Comparison of ENCODE assay signal across 23 cellular contexts in the genomic region with DNA sequence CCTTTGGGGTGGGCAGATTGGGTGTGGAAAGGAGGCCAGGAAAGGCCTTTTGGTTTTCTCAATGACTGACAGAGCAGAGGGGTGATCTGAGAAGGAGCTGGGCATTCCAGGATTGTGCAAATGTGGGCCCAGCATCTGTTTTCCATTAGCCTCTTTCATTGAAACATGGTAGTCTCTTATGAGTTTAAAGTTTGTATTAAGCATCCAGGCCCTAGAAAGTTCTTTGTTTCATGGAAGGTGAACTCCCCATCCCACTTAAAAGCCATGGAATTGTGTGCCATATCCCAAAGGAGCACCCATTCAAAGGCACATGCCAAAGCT.
"Had no signal": no experiment of that assay in that cellular context is flagged by ENCODE, and none has a peak within 500 bp of the region (broad histone marks: within the 10 kb centered on the region; RNA-seq: fewer than 3 reads in every experiment).

No MANE protein-coding gene starts in this region.

- H3K36me3 ChIP-seq: ascending aorta, esophagus muscularis mucosa, left lung, spleen, thoracic aorta, upper lobe of right lung had no signal

- H3K4me3 Mint-ChIP-seq: memory B cell; naive B cell; stimulated activated memory B cell treated with anti-CD40 and anti-IgM and Interleukin-4, amounts not matched to agents 10 μg/mL and 1 μg/mL and 100 μg/mL, for 72 hours; T-helper 1 cell treated with Interleukin-12 subunit alpha and Interleukin-12 subunit beta and Interleukin-4 antibody, amounts not matched to agents 30 μg/mL and 1 μg/mL, for 36 hours had no signal

- ATAC-seq: activated CD4-positive, CD25-positive, alpha-beta regulatory T cell treated with anti-CD3 and anti-CD28 coated beads, Interleukin-2, amount 50 U/mL, for 24 hours; left lung; mucosa of descending colon; stimulated activated memory B cell treated with anti-CD40 and anti-IgM and Interleukin-4, amounts not matched to agents 10 μg/mL and 1 μg/mL and 100 μg/mL, for 72 hours; upper lobe of right lung had no signal

- DNase-seq: activated CD4-positive, alpha-beta T cell treated with anti-CD3 and anti-CD28 coated beads, Interleukin-2, amount 50 U/mL, for 1 hour; activated CD8-positive, alpha-beta memory T cell treated with anti-CD3 and anti-CD28 coated beads, Interleukin-2, amount 50 U/mL, for 4 hours; activated effector memory CD4-positive, alpha-beta T cell treated with Interleukin-2 at 50 U/mL for 16 hours; activated naive CD4-positive, alpha-beta T cell treated with anti-CD3 and anti-CD28 coated beads, Interleukin-2, amount 50 U/mL, for 16 hours; activated T-cell treated with anti-CD3 and anti-CD28 coated beads, Interleukin-2, amount 50 U/mL, for 48 hours; cortex of kidney; effector CD4-positive, alpha-beta T cell; head of caudate nucleus; left lung; mucosa of descending colon; naive B cell; spleen; stimulated activated CD4-positive, alpha-beta T cell treated with anti-CD3 and anti-CD28 coated beads, Interleukin-4, amount 100 ng/mL, for 4 hours; upper lobe of right lung had no signal

- H3K36me3 Mint-ChIP-seq: memory B cell; stimulated activated memory B cell treated with anti-CD40 and anti-IgM and Interleukin-4, amounts not matched to agents 10 μg/mL and 1 μg/mL and 100 μg/mL, for 72 hours had no signal

- H3K4me1 Mint-ChIP-seq: memory B cell; naive B cell; stimulated activated memory B cell treated with anti-CD40 and anti-IgM and Interleukin-4, amounts not matched to agents 10 μg/mL and 1 μg/mL and 100 μg/mL, for 72 hours had no signal

- H3K27me3 ChIP-seq: ascending aorta, esophagus muscularis mucosa, upper lobe of right lung had no signal

- H3K27ac Mint-ChIP-seq: memory B cell; naive B cell; stimulated activated memory B cell treated with anti-CD40 and anti-IgM and Interleukin-4, amounts not matched to agents 10 μg/mL and 1 μg/mL and 100 μg/mL, for 72 hours; T-helper 1 cell treated with Interleukin-12 subunit alpha and Interleukin-12 subunit beta and Interleukin-4 antibody, amounts not matched to agents 30 μg/mL and 1 μg/mL, for 36 hours had no signal

- FAIRE-seq: endothelial cell of umbilical vein, frontal cortex had no signal

- H3K4me3 ChIP-seq: ascending aorta, esophagus muscularis mucosa, left lung, mucosa of descending colon, spleen, thoracic aorta, upper lobe of right lung had no signal
